In genomic region chr22:29315286-29316195, GRCh38 we compare ENCODE assay signal across 9 cellular contexts. TPM values are rescaled to one million over a fixed set of nuclear protein-coding genes. Genes with fewer than 3 reads are reported as not detected.
DNase-seq lines count a peak whose midpoint lies in the region; ATAC-seq, FAIRE-seq and TF ChIP-seq lines count a peak whose summit lies in the region.
"Had no signal": no experiment of that assay in that cellular context is flagged by ENCODE, and none has a peak within 500 bp of the region (broad histone marks: within the 10 kb centered on the region; RNA-seq: fewer than 3 reads in every experiment).

TSS of gene RASL10A (minus strand) at chr22:29315697. CDS start at chr22:29315246, 451 bp downstream.

- H3K9me3 Mint-ChIP-seq in CD4-positive, alpha-beta memory T cell: peaks cover 0 to 6% (median 0%) of the 10 kb centered on the region in 8 donors

- no peak for TF ChIP-seq CTCF in coronary artery (IDR thresholded peaks at IDR 0.05)
- no peak for TF ChIP-seq CTCF in neural cell (IDR thresholded peaks at IDR 0.05; ENCODE audit: poor library complexity, severe bottlenecking)
- TF ChIP-seq CTCF in body of pancreas (IDR thresholded peaks at IDR 0.05): no peak

- WGBS in body of pancreas, 2 donors: 8 to 25% methylated on average over 19 to 73 of the region's 106 CpGs

- peaks cover 26% of the 10 kb centered on the region for H3K27me3 ChIP-seq in CD4-positive, alpha-beta memory T cell (ENCODE audit: insufficient read depth, low read length)
- H3K27me3 ChIP-seq in neural cell (ENCODE audit: insufficient read depth, low read depth, low read length) (peaks cover 44% of the 10 kb centered on the region), body of pancreas (peaks cover 0 to 25% of the 10 kb centered on the region in 2 donors)

- H3K4me1 Mint-ChIP-seq in CD4-positive, alpha-beta memory T cell: peaks cover 10 to 37% (median 15%) of the 10 kb centered on the region in 4 donors

- no peaks in the 10 kb centered on the region for H3K36me3 ChIP-seq in CD4-positive, alpha-beta memory T cell (ENCODE audit: insufficient read depth, low read length)
- H3K36me3 ChIP-seq in neural cell (ENCODE audit: insufficient read depth, low read length) (no peaks in the 10 kb centered on the region), body of pancreas (replicated peaks in 1 of 2; ENCODE audit: insufficient read depth in 1 of 2, low read depth in 2 of 2) (no peaks in the 10 kb centered on the region)

- intact Hi-C loops in CD4-positive, alpha-beta memory T cell (cut with micrococcal nuclease): no loop called here
- intact Hi-C loops in body of pancreas (cut with DNase I): no loop called here

- TF ChIP-seq EP300 in neural cell (conservative IDR thresholded peaks at IDR 0.05; ENCODE audit: poor library complexity, severe bottlenecking): no peak

- H4K20me1 ChIP-seq in neural cell (ENCODE audit: insufficient read depth): no peaks in the 10 kb centered on the region

- no peak for TF ChIP-seq POLR2A in body of pancreas (IDR thresholded peaks at IDR 0.05)

- no peak for FAIRE-seq in urothelium cell line (lab: Jason Lieb, UNC)

- POLR2A ChIA-PET in CD4-positive, alpha-beta memory T cell (lab: Charles Lee; ENCODE audit: partially characterized antibody): no interaction called here

- no peaks in the 10 kb centered on the region for H3K9me2 ChIP-seq in neural cell (ENCODE audit: insufficient read depth, low read length)

- no peak within 1 kb of the TSS for H3K27ac ChIP-seq in CD4-positive, alpha-beta memory T cell (ENCODE audit: low read depth, low read length)
- H3K27ac ChIP-seq in coronary artery (no peak within 1 kb of the TSS), neural cell (ENCODE audit: low read length) (no peak within 1 kb of the TSS), body of pancreas (no peak within 1 kb of the TSS)
- H3K27ac ChIP-seq: foreskin keratinocyte had no signal

- peaks cover 19% of the 10 kb centered on the region for H3K4me1 ChIP-seq in CD4-positive, alpha-beta memory T cell (ENCODE audit: insufficient read depth, low read length)
- H3K4me1 ChIP-seq in body of pancreas: peaks cover 44% of the 10 kb centered on the region

- no peak within 1 kb of the TSS for H3K4me3 ChIP-seq in CD4-positive, alpha-beta memory T cell (ENCODE audit: low read length in 2 of 2)
- H3K4me3 ChIP-seq in coronary artery (peak within 1 kb of the TSS; percentile 67), neural cell (ENCODE audit: low read length) (peak within 1 kb of the TSS; percentile 59), body of pancreas (no peak within 1 kb of the TSS)

- no peak for TF ChIP-seq RAD21 in neural cell (conservative IDR thresholded peaks at IDR 0.05)

- peak within 1 kb of the TSS; percentile 31 to 75 (median 61) for H3K4me3 Mint-ChIP-seq in CD4-positive, alpha-beta memory T cell

- CTCF ChIA-PET in CD4-positive, alpha-beta memory T cell (lab: Charles Lee; ENCODE audit: partially characterized antibody): no interaction called here

- no peak within 1 kb of the TSS for H3K4me2 ChIP-seq in neural cell (ENCODE audit: low read length)

- no peak within 1 kb of the TSS for H2AFZ ChIP-seq in neural cell (ENCODE audit: low read depth, low read length)

- H3K36me3 Mint-ChIP-seq in CD4-positive, alpha-beta memory T cell: no peaks in the 10 kb centered on the region

- no peaks in the 10 kb centered on the region for H3F3A ChIP-seq in neural cell (ENCODE audit: insufficient read depth, low read length, poor library complexity, severe bottlenecking)

- ATAC-seq in body of pancreas: no peak
- no peak for ATAC-seq in HG03442 (IDR thresholded peaks at IDR 0.05; ENCODE audit: unreplicated experiment)
- ATAC-seq: foreskin keratinocyte had no signal

- H3K27ac Mint-ChIP-seq in CD4-positive, alpha-beta memory T cell: peak within 1 kb of the TSS in 2 of 7 donors; percentile 3 to 45

- H3K79me2 ChIP-seq in neural cell (replicated peaks; ENCODE audit: insufficient read depth, low read length): no peaks in the 10 kb centered on the region

- no peaks in the 10 kb centered on the region for H3K9me3 ChIP-seq in CD4-positive, alpha-beta memory T cell (ENCODE audit: control insufficient read depth in 1 of 2, low read length in 2 of 2)
- no peaks in the 10 kb centered on the region for H3K9me3 ChIP-seq in neural cell (ENCODE audit: low read length)
- H3K9me3 ChIP-seq in body of pancreas: no peaks in the 10 kb centered on the region

- peaks cover 29 to 33% of the 10 kb centered on the region in 2 donors for H3K27me3 Mint-ChIP-seq in CD4-positive, alpha-beta memory T cell

- DNase-seq in CD4-positive, alpha-beta memory T cell: no peak
- DNase-seq in HuH-7 (ENCODE audit: low spot score) (peak; percentile 82), coronary artery (ENCODE audit: low spot score) (no peak), body of pancreas (no peak), urothelium cell line (ENCODE audit: low spot score) (no peak)
- no peak for DNase-seq in stimulated activated CD4-positive, alpha-beta T cell treated with anti-CD3 and anti-CD28 coated beads, Interleukin-15, amount 100 ng/mL, for 24 hours
- DNase-seq: foreskin keratinocyte had no signal

- H3K9ac ChIP-seq in neural cell (ENCODE audit: low read length): peak within 1 kb of the TSS; percentile 31

TF ChIP-seq in neural cell, 6 proteins besides CTCF, POLR2A, EP300 and RAD21:
- TF ChIP-seq SMC3 (conservative IDR thresholded peaks at IDR 0.05; ENCODE audit: poor library complexity): no peak
- peak; percentile 21 for TF ChIP-seq MXI1 (conservative IDR thresholded peaks at IDR 0.05; ENCODE audit: poor library complexity, severe bottlenecking)
- peak; percentile 37 for TF ChIP-seq EZH2 (IDR thresholded peaks at IDR 0.05; ENCODE audit: borderline replicate concordance, insufficient read depth, low read length, poor library complexity, severe bottlenecking)
TF ChIP-seq in neural cell: peak in this region for 2.

RNA-seq across cellular contexts. Expression of gene RASL10A, which starts in this region (rescaled TPM):
- total RNA-seq in CD4-positive, alpha-beta memory T cell: under 1 TPM; 0.36 to 0.79 TPM
- not detected for polyA plus RNA-seq in CD4-positive, alpha-beta memory T cell
- 0.26 and 3.0 TPM in 2 replicates for polyA plus RNA-seq in neural cell
- not detected in 2 replicates for polyA minus RNA-seq in neural cell
- under 1 TPM in 1 of 2 donors, not detected in 1; 0.78 TPM for total RNA-seq in body of pancreas
- total RNA-seq: foreskin keratinocyte had no signal
- polyA plus RNA-seq: foreskin keratinocyte had no signal

Comparison
In these comparisons a context has a peak if more than half of its experiments do, and no peak if none do; other contexts are left out.
1. H3K4me3 ChIP-seq: peak in coronary artery (single experiment) and neural cell (single experiment); none in CD4-positive, alpha-beta memory T cell (0 of 2) and body of pancreas (0 of 2).